Comparison of ENCODE assay signal across 1 cellular context in the genomic region with DNA sequence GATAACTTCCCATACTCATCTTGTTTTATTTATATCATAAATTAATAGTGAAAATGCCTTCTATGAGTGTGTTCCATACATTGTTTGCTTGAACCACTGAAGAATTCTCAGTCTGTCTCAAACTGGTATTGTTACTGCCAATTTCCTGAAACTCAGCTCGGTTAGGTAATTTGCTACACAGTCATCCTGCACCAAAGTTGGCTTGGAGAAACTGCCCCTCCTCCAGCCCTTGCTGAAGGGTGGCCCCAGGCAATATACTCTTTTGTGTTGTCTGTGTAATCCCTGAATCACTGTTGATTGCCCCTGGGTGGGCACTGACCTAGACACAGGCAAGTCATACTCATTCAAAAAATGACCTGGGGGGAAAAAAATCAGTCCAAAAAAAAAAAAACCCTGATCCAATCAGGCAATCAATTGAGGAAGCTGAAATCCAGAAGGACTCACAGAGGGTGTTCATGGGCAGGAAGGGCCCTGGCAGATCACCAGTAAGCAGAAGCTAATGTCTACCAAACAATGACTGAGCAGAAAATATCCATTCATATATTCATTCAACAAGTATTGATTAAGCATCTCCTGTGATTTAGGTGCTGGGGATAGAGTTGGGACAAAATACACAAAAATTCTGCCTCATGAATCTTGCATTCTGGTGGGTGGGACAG.
TF ChIP-seq lines count a peak whose summit lies in the region.

No MANE protein-coding gene starts in this region.

TF ChIP-seq in SK-N-SH, 30 proteins besides CTCF, POLR2A, EP300 and RAD21 (continued from another document):
- TF ChIP-seq, protein P1, sequence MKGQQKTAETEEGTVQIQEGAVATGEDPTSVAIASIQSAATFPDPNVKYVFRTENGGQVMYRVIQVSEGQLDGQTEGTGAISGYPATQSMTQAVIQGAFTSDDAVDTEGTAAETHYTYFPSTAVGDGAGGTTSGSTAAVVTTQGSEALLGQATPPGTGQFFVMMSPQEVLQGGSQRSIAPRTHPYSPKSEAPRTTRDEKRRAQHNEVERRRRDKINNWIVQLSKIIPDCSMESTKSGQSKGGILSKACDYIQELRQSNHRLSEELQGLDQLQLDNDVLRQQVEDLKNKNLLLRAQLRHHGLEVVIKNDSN (IDR thresholded peaks at IDR 0.05; ENCODE audit: borderline replicate concordance, low read depth) = no peak
- TF ChIP-seq POLR2AphosphoS5 (IDR thresholded peaks at IDR 0.05; ENCODE audit: low read depth, low read length) (no peak), MEF2A (IDR thresholded peaks at IDR 0.05; ENCODE audit: borderline replicate concordance, low read depth) (no peak), EZH2phosphoT487 (IDR thresholded peaks at IDR 0.05; ENCODE audit: borderline replicate concordance, low read depth) (no peak), RXRA (IDR thresholded peaks at IDR 0.05; ENCODE audit: borderline replicate concordance, low read depth) (no peak), SMC3 (IDR thresholded peaks at IDR 0.05; ENCODE audit: low read depth, low read length) (no peak), TAF1 (IDR thresholded peaks at IDR 0.05; ENCODE audit: borderline replicate concordance, low read depth, low read length) (no peak), GATA2 (CRISPR knock-in tag; IDR thresholded peaks at IDR 0.05) (no peak), SIN3A (IDR thresholded peaks at IDR 0.05; ENCODE audit: borderline replicate concordance, low read depth, low read length) (no peak)
- TF ChIP-seq, protein P2, sequence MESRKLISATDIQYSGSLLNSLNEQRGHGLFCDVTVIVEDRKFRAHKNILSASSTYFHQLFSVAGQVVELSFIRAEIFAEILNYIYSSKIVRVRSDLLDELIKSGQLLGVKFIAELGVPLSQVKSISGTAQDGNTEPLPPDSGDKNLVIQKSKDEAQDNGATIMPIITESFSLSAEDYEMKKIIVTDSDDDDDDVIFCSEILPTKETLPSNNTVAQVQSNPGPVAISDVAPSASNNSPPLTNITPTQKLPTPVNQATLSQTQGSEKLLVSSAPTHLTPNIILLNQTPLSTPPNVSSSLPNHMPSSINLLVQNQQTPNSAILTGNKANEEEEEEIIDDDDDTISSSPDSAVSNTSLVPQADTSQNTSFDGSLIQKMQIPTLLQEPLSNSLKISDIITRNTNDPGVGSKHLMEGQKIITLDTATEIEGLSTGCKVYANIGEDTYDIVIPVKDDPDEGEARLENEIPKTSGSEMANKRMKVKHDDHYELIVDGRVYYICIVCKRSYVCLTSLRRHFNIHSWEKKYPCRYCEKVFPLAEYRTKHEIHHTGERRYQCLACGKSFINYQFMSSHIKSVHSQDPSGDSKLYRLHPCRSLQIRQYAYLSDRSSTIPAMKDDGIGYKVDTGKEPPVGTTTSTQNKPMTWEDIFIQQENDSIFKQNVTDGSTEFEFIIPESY (IDR thresholded peaks at IDR 0.05; ENCODE audit: borderline replicate concordance, low read depth) = no peak
- TF ChIP-seq, protein P3, sequence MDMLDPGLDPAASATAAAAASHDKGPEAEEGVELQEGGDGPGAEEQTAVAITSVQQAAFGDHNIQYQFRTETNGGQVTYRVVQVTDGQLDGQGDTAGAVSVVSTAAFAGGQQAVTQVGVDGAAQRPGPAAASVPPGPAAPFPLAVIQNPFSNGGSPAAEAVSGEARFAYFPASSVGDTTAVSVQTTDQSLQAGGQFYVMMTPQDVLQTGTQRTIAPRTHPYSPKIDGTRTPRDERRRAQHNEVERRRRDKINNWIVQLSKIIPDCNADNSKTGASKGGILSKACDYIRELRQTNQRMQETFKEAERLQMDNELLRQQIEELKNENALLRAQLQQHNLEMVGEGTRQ (IDR thresholded peaks at IDR 0.05; ENCODE audit: borderline replicate concordance, low read depth, low read length) = no peak
